8 cellular contexts compared by ENCODE assay signal in the genomic region with DNA sequence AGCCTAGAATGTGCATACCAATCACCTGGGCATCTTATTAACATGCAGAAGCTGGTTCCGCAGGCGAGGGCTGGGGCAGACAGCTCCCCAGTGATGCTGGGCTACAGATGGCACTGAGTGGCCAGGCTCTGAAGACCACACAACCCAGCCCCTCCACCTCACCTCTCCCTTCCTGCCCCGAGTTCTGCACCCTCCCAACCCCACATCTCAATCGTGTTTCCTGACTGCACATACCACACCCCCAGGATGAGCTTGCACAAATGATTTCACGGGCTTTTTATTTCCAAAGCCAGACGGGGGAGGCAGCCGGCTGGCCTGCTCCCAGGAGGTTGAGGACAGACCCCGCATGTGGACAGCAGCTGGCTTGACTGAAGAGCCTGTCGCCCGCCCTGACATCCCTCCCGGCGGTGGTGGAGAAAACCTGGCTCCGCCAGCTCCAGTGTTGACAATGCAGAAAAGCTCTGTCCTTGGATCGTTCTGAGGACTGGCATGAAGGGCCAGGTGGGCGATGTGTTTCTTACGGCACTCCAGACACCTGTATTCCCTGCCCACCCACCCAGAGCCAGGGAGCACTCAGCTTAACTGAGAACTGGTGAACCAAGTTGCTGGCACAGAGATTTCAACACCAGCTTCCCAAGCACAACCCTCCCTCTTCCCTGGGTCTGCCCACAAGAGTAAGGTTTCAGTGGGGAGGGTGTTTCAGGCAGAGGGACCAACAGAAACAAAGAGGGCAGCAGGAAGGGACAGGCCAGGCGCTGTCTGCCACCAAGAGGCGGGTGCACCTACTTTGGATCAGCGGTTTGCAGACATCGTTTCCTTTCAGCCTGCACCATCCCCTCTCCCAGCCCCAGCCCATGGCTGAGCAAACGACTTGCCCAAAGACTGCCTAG. TPM values are rescaled to one million over a fixed set of nuclear protein-coding genes. Genes with fewer than 3 reads are reported as not detected.
DNase-seq lines count a peak whose midpoint lies in the region; ATAC-seq, FAIRE-seq and TF ChIP-seq lines count a peak whose summit lies in the region.

No MANE protein-coding gene starts in this region.

- peaks cover 4 to 9% of the 10 kb centered on the region in 2 donors for H3K36me3 Mint-ChIP-seq in activated T-cell treated with anti-CD3 and anti-CD28 coated beads, Interleukin-2, amount 50 U/mL, for 72 hours (ENCODE audit: insufficient read depth in 2 of 2)
- peaks cover 2% of the 10 kb centered on the region for H3K36me3 Mint-ChIP-seq in activated CD8-positive, alpha-beta T cell treated with anti-CD3 and anti-CD28 coated beads, Interleukin-2, amount 10 ng/mL, durations not matched to agents 7 days and 5 days (ENCODE audit: low read depth)
- H3K36me3 Mint-ChIP-seq in type B pancreatic cell: no peaks in the 10 kb centered on the region

- H3K9me3 Mint-ChIP-seq in activated T-cell treated with anti-CD3 and anti-CD28 coated beads, Interleukin-2, amount 50 U/mL, for 72 hours: peaks cover 1 to 2% of the 10 kb centered on the region in 2 donors
- no peaks in the 10 kb centered on the region for H3K9me3 Mint-ChIP-seq in activated CD8-positive, alpha-beta T cell treated with anti-CD3 and anti-CD28 coated beads, Interleukin-2, amount 10 ng/mL, durations not matched to agents 7 days and 5 days (ENCODE audit: insufficient read depth)
- H3K9me3 Mint-ChIP-seq in type B pancreatic cell: no peaks in the 10 kb centered on the region

- H3K9me1 ChIP-seq in keratinocyte (ENCODE audit: control insufficient read depth, extremely low read depth, insufficient read depth, low read length): peaks cover 6% of the 10 kb centered on the region

- peak overlapping the region; percentile 55 to 70 for H3K4me3 Mint-ChIP-seq in activated T-cell treated with anti-CD3 and anti-CD28 coated beads, Interleukin-2, amount 50 U/mL, for 72 hours
- H3K4me3 Mint-ChIP-seq in activated CD8-positive, alpha-beta T cell treated with anti-CD3 and anti-CD28 coated beads, Interleukin-2, amount 10 ng/mL, durations not matched to agents 7 days and 5 days: peak overlapping the region; percentile 36
- H3K4me3 Mint-ChIP-seq in type B pancreatic cell: no peak overlapping the region

- H3K9me3 ChIP-seq in keratinocyte (ENCODE audit: control insufficient read depth, low read depth, low read length): no peaks in the 10 kb centered on the region
- no peaks in the 10 kb centered on the region for H3K9me3 ChIP-seq in MM.1S (replicated peaks; ENCODE audit: insufficient read depth, low read length)

- H3K27me3 ChIP-seq in keratinocyte (ENCODE audit: control insufficient read depth, extremely low read depth, insufficient read depth, low read length) (no peaks in the 10 kb centered on the region), MM.1S (replicated peaks; ENCODE audit: insufficient read depth, low read length) (no peaks in the 10 kb centered on the region)

- peaks cover 29% of the 10 kb centered on the region for H3F3A ChIP-seq in MM.1S (ENCODE audit: insufficient read depth, low read length)

- POLR2A ChIA-PET in activated CD8-positive, alpha-beta T cell treated with anti-CD3 and anti-CD28 coated beads, Interleukin-2, amount 10 ng/mL, durations not matched to agents 7 days and 5 days (lab: Charles Lee): interaction anchor here (1.2 to 1.6 kb wide), 2 partner anchors 26 to 28 kb away, joined by 4 to 9 read pairs; no protein-coding TSS in a partner anchor

- FAIRE-seq in keratinocyte (lab: Jason Lieb, UNC): peak; percentile 97

- dilution Hi-C loops in keratinocyte (cut with MboI; ENCODE audit: extremely low pct_ligation_motif_present, low sequenced_read_pairs): no loop called here

- H3K27ac Mint-ChIP-seq in activated T-cell treated with anti-CD3 and anti-CD28 coated beads, Interleukin-2, amount 50 U/mL, for 72 hours: no peak overlapping the region
- H3K27ac Mint-ChIP-seq in activated CD8-positive, alpha-beta T cell treated with anti-CD3 and anti-CD28 coated beads, Interleukin-2, amount 10 ng/mL, durations not matched to agents 7 days and 5 days: peak overlapping the region; percentile 57
- H3K27ac Mint-ChIP-seq in type B pancreatic cell: peak overlapping the region; percentile 63

- H3K79me2 ChIP-seq in keratinocyte (ENCODE audit: control insufficient read depth, insufficient read depth, low read length): peaks cover 82% of the 10 kb centered on the region
- H3K79me2 ChIP-seq in MM.1S (ENCODE audit: low read length): peaks cover 23% of the 10 kb centered on the region

- H3K9ac ChIP-seq in keratinocyte (ENCODE audit: control insufficient read depth, extremely low read depth, insufficient read depth, low read length): peak overlapping the region; percentile 61
- H3K9ac ChIP-seq in MM.1S (ENCODE audit: low read length): no peak overlapping the region

- H3K36me3 ChIP-seq in keratinocyte (ENCODE audit: control insufficient read depth in 2 of 2, extremely low read depth in 1 of 2, insufficient read depth in 2 of 2, low read length in 2 of 2): peaks cover 16 to 23% of the 10 kb centered on the region in 2 experiments
- H3K36me3 ChIP-seq in MM.1S (replicated peaks; ENCODE audit: insufficient read depth, low read length): no peaks in the 10 kb centered on the region

- no peaks in the 10 kb centered on the region for H3K9me2 ChIP-seq in MM.1S (replicated peaks; ENCODE audit: insufficient read depth, low read length)

- no peaks in the 10 kb centered on the region for H3K27me3 Mint-ChIP-seq in activated T-cell treated with anti-CD3 and anti-CD28 coated beads, Interleukin-2, amount 50 U/mL, for 72 hours (ENCODE audit: low read depth)
- no peaks in the 10 kb centered on the region for H3K27me3 Mint-ChIP-seq in activated CD8-positive, alpha-beta T cell treated with anti-CD3 and anti-CD28 coated beads, Interleukin-2, amount 10 ng/mL, durations not matched to agents 7 days and 5 days (ENCODE audit: low read depth)
- H3K27me3 Mint-ChIP-seq in type B pancreatic cell: no peaks in the 10 kb centered on the region

- peaks cover 71% of the 10 kb centered on the region for H3K4me1 ChIP-seq in keratinocyte (ENCODE audit: control insufficient read depth, extremely low read depth, insufficient read depth, low read length)
- H3K4me1 ChIP-seq in MM.1S (ENCODE audit: low read length): peaks cover 28% of the 10 kb centered on the region

- H3K27ac ChIP-seq in keratinocyte (ENCODE audit: control insufficient read depth, insufficient read depth, low read length) (peak overlapping the region; percentile 66), MM.1S (ENCODE audit: low read length) (no peak overlapping the region)

- H3K4me2 ChIP-seq in keratinocyte (ENCODE audit: control insufficient read depth, extremely low read depth, insufficient read depth, low read depth, low read length) (peak overlapping the region; percentile 66), MM.1S (ENCODE audit: low read depth, low read length) (no peak overlapping the region)

- H4K20me1 ChIP-seq in keratinocyte (ENCODE audit: control insufficient read depth, extremely low read depth, insufficient read depth, low read length) (peaks cover 7% of the 10 kb centered on the region), MM.1S (ENCODE audit: insufficient read depth, low read length) (no peaks in the 10 kb centered on the region)

- peaks cover 54% of the 10 kb centered on the region for H3K4me1 Mint-ChIP-seq in activated T-cell treated with anti-CD3 and anti-CD28 coated beads, Interleukin-2, amount 50 U/mL, for 72 hours (ENCODE audit: low read depth)
- H3K4me1 Mint-ChIP-seq in activated CD8-positive, alpha-beta T cell treated with anti-CD3 and anti-CD28 coated beads, Interleukin-2, amount 10 ng/mL, durations not matched to agents 7 days and 5 days (ENCODE audit: low read depth): peaks cover 58% of the 10 kb centered on the region
- H3K4me1 Mint-ChIP-seq in type B pancreatic cell (ENCODE audit: unreplicated experiment): peaks cover 46% of the 10 kb centered on the region

- TF ChIP-seq CTCF in keratinocyte (optimal IDR thresholded peaks at IDR 0.05 in 1 of 3, IDR thresholded peaks at IDR 0.05 in 1 of 3, conservative IDR thresholded peaks at IDR 0.05 in 1 of 3; ENCODE audit: extremely low read depth in 1 of 3, insufficient read depth in 2 of 3, low read length in 3 of 3) (no peak), type B pancreatic cell (conservative IDR thresholded peaks at IDR 0.05) (no peak), MM.1S (IDR thresholded peaks at IDR 0.05; ENCODE audit: low read length) (no peak)

- H2AFZ ChIP-seq in keratinocyte (ENCODE audit: control insufficient read depth, low read length): no peak overlapping the region
- H2AFZ ChIP-seq in MM.1S (ENCODE audit: low read length): no peak overlapping the region

- DNase-seq in activated T-cell treated with anti-CD3 and anti-CD28 coated beads, Interleukin-2, amount 50 U/mL, for 72 hours: no peak
- no peak for DNase-seq in activated T-cell treated with anti-CD3 and anti-CD28 coated beads, Interleukin-2, amount 50 U/mL, for 1 hour
- DNase-seq in activated CD8-positive, alpha-beta T cell treated with anti-CD3 and anti-CD28 coated beads, Interleukin-2, amount 10 ng/mL, durations not matched to agents 7 days and 5 days: peak; percentile 56
- no peak for DNase-seq in keratinocyte (ENCODE audit: low read depth, low spot score)
- DNase-seq in type B pancreatic cell (ENCODE audit: extremely low spot score, unreplicated experiment): no peak
- DNase-seq in NCI-H187 (lab: John Stamatoyannopoulos, UW): no peak
- no peak for DNase-seq in MM.1S
- DNase-seq in NCI-H187 treated with DMSO at 0.1 percent for 48 hours (lab: John Stamatoyannopoulos, UW): no peak

- ATAC-seq in activated T-cell treated with anti-CD3 and anti-CD28 coated beads, Interleukin-2, amount 50 U/mL, for 72 hours (replicated peaks in 1 of 2): no peak
- no peak for ATAC-seq in activated CD8-positive, alpha-beta T cell treated with anti-CD3 and anti-CD28 coated beads, Interleukin-2, amount 10 ng/mL, durations not matched to agents 7 days and 5 days

- CTCF ChIA-PET in activated CD8-positive, alpha-beta T cell treated with anti-CD3 and anti-CD28 coated beads, Interleukin-2, amount 10 ng/mL, durations not matched to agents 7 days and 5 days (lab: Charles Lee): interaction anchor here (0.6 to 7.9 kb wide), 9 partner anchors 10 to 256 kb away, joined by 3 to 116 read pairs (median 4); partner anchors contain the start of genes ALDH4A1 and IFFO2

- H3K4me3 ChIP-seq in keratinocyte (ENCODE audit: control insufficient read depth in 2 of 3, extremely low read depth in 1 of 3, insufficient read depth in 2 of 3, low read depth in 1 of 3, low read length in 3 of 3) (peak overlapping the region in 2 of 3 experiments; percentile 12 to 20), MM.1S (ENCODE audit: low read length) (no peak overlapping the region)

RNA-seq across cellular contexts. Expression of gene ALDH4A1, which starts 21.6 kb away (rescaled TPM):
- 10 to 100 TPM in 1 of 2 donors, 1 to 10 TPM in 1; 8.1 to 13.1 TPM for total RNA-seq in activated T-cell treated with anti-CD3 and anti-CD28 coated beads, Interleukin-2, amount 50 U/mL, for 72 hours
- 1 to 10 TPM; 4.2 to 4.3 TPM for total RNA-seq in activated CD8-positive, alpha-beta T cell treated with anti-CD3 and anti-CD28 coated beads, Interleukin-2, amount 10 ng/mL, durations not matched to agents 7 days and 5 days
- 38.7 to 91.9 TPM (median 52.7 TPM) in 3 replicates for polyA plus RNA-seq in keratinocyte
- 23.4 TPM for polyA plus RNA-seq in keratinocyte (2011; ENCODE audit: low read depth)
- 32.0 and 62.6 TPM in 2 replicates for polyA plus RNA-seq in keratinocyte (2011; cell fraction: cytosol; rRNA removed)
- polyA plus RNA-seq in keratinocyte (2011; cell fraction: nucleus; rRNA removed): 62.5 and 83.1 TPM in 2 replicates
- polyA plus RNA-seq in keratinocyte (2012; ENCODE audit: low replicate concordance): 44.0 and 48.3 TPM in 2 replicates
- 48.6 to 89.0 TPM (median 74.9 TPM) in 3 replicates for polyA minus RNA-seq in keratinocyte
- 91.9 TPM for polyA minus RNA-seq in keratinocyte (2011; cell fraction: cytosol; rRNA and poly(A)+ RNA removed)
- polyA minus RNA-seq in keratinocyte (2011; cell fraction: nucleus; rRNA and poly(A)+ RNA removed): 65.3 and 76.2 TPM in 2 replicates
- 25.6 and 26.7 TPM in 2 replicates for total RNA-seq in type B pancreatic cell (ENCODE audit: low replicate concordance)

RNA-seq across cellular contexts. Expression of gene IFFO2, which starts 32.5 kb away (rescaled TPM):
- 10 to 100 TPM; 69.2 to 79.1 TPM for total RNA-seq in activated T-cell treated with anti-CD3 and anti-CD28 coated beads, Interleukin-2, amount 50 U/mL, for 72 hours
- 1 to 10 TPM; 7.2 to 8.2 TPM for total RNA-seq in activated CD8-positive, alpha-beta T cell treated with anti-CD3 and anti-CD28 coated beads, Interleukin-2, amount 10 ng/mL, durations not matched to agents 7 days and 5 days
- polyA plus RNA-seq in keratinocyte: 55.0 to 61.5 TPM (median 57.9 TPM) in 3 replicates
- 124 TPM for polyA plus RNA-seq in keratinocyte (2011; ENCODE audit: low read depth)
- polyA plus RNA-seq in keratinocyte (2011; cell fraction: cytosol; rRNA removed): 43.0 and 79.6 TPM in 2 replicates
- polyA plus RNA-seq in keratinocyte (2011; cell fraction: nucleus; rRNA removed): 145 and 193 TPM in 2 replicates
- polyA plus RNA-seq in keratinocyte (2012; ENCODE audit: low replicate concordance): 72.9 and 75.0 TPM in 2 replicates
- 106 to 194 TPM (median 118 TPM) in 3 replicates for polyA minus RNA-seq in keratinocyte
- 127 TPM for polyA minus RNA-seq in keratinocyte (2011; cell fraction: cytosol; rRNA and poly(A)+ RNA removed)
- polyA minus RNA-seq in keratinocyte (2011; cell fraction: nucleus; rRNA and poly(A)+ RNA removed): 82.3 and 144 TPM in 2 replicates
- 11.3 and 14.7 TPM in 2 replicates for total RNA-seq in type B pancreatic cell (ENCODE audit: low replicate concordance)
